Comparison of ENCODE assay signal across 27 cellular contexts in the genomic region with DNA sequence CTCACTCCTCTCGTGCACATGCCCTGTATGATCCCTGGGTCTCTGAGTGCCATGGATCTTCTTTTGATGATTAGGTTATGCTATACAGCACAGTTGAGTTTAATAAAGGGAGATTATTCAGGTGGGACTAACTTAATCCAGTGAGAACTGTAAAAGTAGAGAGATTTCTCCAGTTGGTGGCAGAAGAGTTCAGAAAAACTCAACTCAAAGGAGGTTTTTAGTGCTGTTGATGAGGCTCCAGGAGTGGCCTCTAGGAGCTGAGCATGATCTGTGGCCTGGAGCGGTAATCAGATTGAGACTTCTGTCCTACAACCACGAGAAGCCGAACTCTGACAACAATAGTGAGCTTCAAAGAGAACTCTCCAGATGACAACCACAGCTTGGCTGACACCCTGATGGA.
DNase-seq lines count a peak whose midpoint lies in the region; ATAC-seq and TF ChIP-seq lines count a peak whose summit lies in the region.
"Had no signal": no experiment of that assay in that cellular context is flagged by ENCODE, and none has a peak within 500 bp of the region (broad histone marks: within the 10 kb centered on the region; RNA-seq: fewer than 3 reads in every experiment).

No MANE protein-coding gene starts in this region.

- DNase-seq in DMS114 treated with DMSO at 0.1 percent for 48 hours (lab: John Stamatoyannopoulos, UW; ENCODE audit: unreplicated experiment), result peak; percentile 5
- peak; percentile 42 for DNase-seq in Karpas-422
- DNase-seq in chondrocyte (ENCODE audit: low spot score), result no peak
- peak; percentile 25 for DNase-seq in islet precursor cell
- DNase-seq in coronary artery (ENCODE audit: low spot score), result no peak
- DNase-seq in epidermal melanocyte (ENCODE audit: insufficient read length, low spot score), result no peak
- DNase-seq: aorta; CD4-positive, CD25-positive, alpha-beta regulatory T cell; central memory CD4-positive, alpha-beta T cell; foreskin keratinocyte; heart right ventricle; KBM-7; left ventricle myocardium inferior; midbrain; NCI-H1092; NCI-H1930; PC-3; stimulated activated naive CD8-positive, alpha-beta T cell treated with anti-CD3 and anti-CD28 coated beads, Interleukin-15, amount 100 ng/mL, for 72 hours; T-helper 9 cell had no signal

- no peaks in the 10 kb centered on the region for H3K27me3 ChIP-seq in Karpas-422 (ENCODE audit: low read length)
- H3K27me3 ChIP-seq: foreskin keratinocyte, tibial nerve had no signal

- H3K4me3 Mint-ChIP-seq in chondrocyte (ENCODE audit: unreplicated experiment), result no peak overlapping the region
- H3K4me3 Mint-ChIP-seq: activated naive CD4-positive, alpha-beta T cell treated with anti-CD3 and anti-CD28 coated beads, Interleukin-2, amount 50 U/mL, for 24 hours; activated T-helper 17 cell treated with anti-CD3 and anti-CD28 coated beads, Interleukin-2, amount 50 U/mL, for 72 hours; CD4-positive, CD25-positive, alpha-beta regulatory T cell; natural killer cell treated with Interleukin-12 subunit alpha and Interleukin-12 subunit beta and Interleukin-15 and Interleukin-18, amount 100 ng/mL, for 72 hours; stimulated activated naive CD8-positive, alpha-beta T cell treated with anti-CD3 and anti-CD28 coated beads, Interleukin-15, amount 100 ng/mL, for 72 hours had no signal

- no peak overlapping the region for H3K27ac ChIP-seq in Karpas-422 (ENCODE audit: low read length)
- no peak overlapping the region for H3K27ac ChIP-seq in coronary artery
- H3K27ac ChIP-seq: epithelial cell of prostate, foreskin keratinocyte, heart right ventricle, left ventricle myocardium inferior, tibial nerve had no signal

- H2AFZ ChIP-seq in Karpas-422 (ENCODE audit: low read length), result no peak overlapping the region

- H3K36me3 Mint-ChIP-seq in chondrocyte (ENCODE audit: low read depth), result no peaks in the 10 kb centered on the region
- H3K36me3 Mint-ChIP-seq: activated naive CD4-positive, alpha-beta T cell treated with anti-CD3 and anti-CD28 coated beads, Interleukin-2, amount 50 U/mL, for 24 hours; CD4-positive, CD25-positive, alpha-beta regulatory T cell; natural killer cell treated with Interleukin-12 subunit alpha and Interleukin-12 subunit beta and Interleukin-15 and Interleukin-18, amount 100 ng/mL, for 72 hours had no signal

- H3K79me2 ChIP-seq in Karpas-422 (ENCODE audit: low read length), result no peaks in the 10 kb centered on the region

- ATAC-seq in GM19328 (IDR thresholded peaks at IDR 0.05; ENCODE audit: unreplicated experiment) (no peak), GM18909 (IDR thresholded peaks at IDR 0.05; ENCODE audit: poor library complexity, unreplicated experiment) (no peak)
- ATAC-seq: activated T-helper 17 cell treated with anti-CD3 and anti-CD28 coated beads, Interleukin-2, amount 50 U/mL, for 72 hours; foreskin keratinocyte; heart right ventricle; natural killer cell treated with Interleukin-12 subunit alpha and Interleukin-12 subunit beta and Interleukin-15 and Interleukin-18, amount 100 ng/mL, for 72 hours; PC-3; Right ventricle myocardium inferior; stimulated activated naive CD8-positive, alpha-beta T cell treated with anti-CD3 and anti-CD28 coated beads, Interleukin-15, amount 100 ng/mL, for 72 hours had no signal

- no peaks in the 10 kb centered on the region for H3K36me3 ChIP-seq in Karpas-422 (ENCODE audit: insufficient read depth, low read length)
- H3K36me3 ChIP-seq: heart right ventricle, left ventricle myocardium inferior, tibial nerve had no signal

- no peaks in the 10 kb centered on the region for H3K9me2 ChIP-seq in Karpas-422 (replicated peaks; ENCODE audit: insufficient read depth, low read length)

- H3K27ac Mint-ChIP-seq in chondrocyte (ENCODE audit: unreplicated experiment), result no peak overlapping the region
- H3K27ac Mint-ChIP-seq: activated naive CD4-positive, alpha-beta T cell treated with anti-CD3 and anti-CD28 coated beads, Interleukin-2, amount 50 U/mL, for 24 hours; activated T-helper 17 cell treated with anti-CD3 and anti-CD28 coated beads, Interleukin-2, amount 50 U/mL, for 72 hours; CD4-positive, CD25-positive, alpha-beta regulatory T cell; natural killer cell treated with Interleukin-12 subunit alpha and Interleukin-12 subunit beta and Interleukin-15 and Interleukin-18, amount 100 ng/mL, for 72 hours had no signal

- no peaks in the 10 kb centered on the region for H3K4me1 ChIP-seq in Karpas-422 (ENCODE audit: low read length)
- H3K4me1 ChIP-seq: foreskin keratinocyte, heart right ventricle, left ventricle myocardium inferior, tibial nerve had no signal

- H3K4me1 Mint-ChIP-seq in chondrocyte (ENCODE audit: low read depth), result no peaks in the 10 kb centered on the region
- H3K4me1 Mint-ChIP-seq: activated naive CD4-positive, alpha-beta T cell treated with anti-CD3 and anti-CD28 coated beads, Interleukin-2, amount 50 U/mL, for 24 hours; activated T-helper 17 cell treated with anti-CD3 and anti-CD28 coated beads, Interleukin-2, amount 50 U/mL, for 72 hours; CD4-positive, CD25-positive, alpha-beta regulatory T cell; stimulated activated naive CD8-positive, alpha-beta T cell treated with anti-CD3 and anti-CD28 coated beads, Interleukin-15, amount 100 ng/mL, for 72 hours had no signal

- H3K9me3 ChIP-seq in Karpas-422 (ENCODE audit: low read length), result no peaks in the 10 kb centered on the region
- H3K9me3 ChIP-seq: heart right ventricle, left ventricle myocardium inferior, tibial nerve had no signal

- no peak overlapping the region for H3K9ac ChIP-seq in Karpas-422 (ENCODE audit: low read length)

- H3K9me3 Mint-ChIP-seq in chondrocyte (ENCODE audit: low read depth), result peaks cover 4% of the 10 kb centered on the region
- H3K9me3 Mint-ChIP-seq: activated naive CD4-positive, alpha-beta T cell treated with anti-CD3 and anti-CD28 coated beads, Interleukin-2, amount 50 U/mL, for 24 hours; activated T-helper 17 cell treated with anti-CD3 and anti-CD28 coated beads, Interleukin-2, amount 50 U/mL, for 72 hours; natural killer cell treated with Interleukin-12 subunit alpha and Interleukin-12 subunit beta and Interleukin-15 and Interleukin-18, amount 100 ng/mL, for 72 hours; stimulated activated naive CD8-positive, alpha-beta T cell treated with anti-CD3 and anti-CD28 coated beads, Interleukin-15, amount 100 ng/mL, for 72 hours had no signal

- no peaks in the 10 kb centered on the region for H4K20me1 ChIP-seq in Karpas-422 (ENCODE audit: insufficient read depth, low read depth, low read length)

- TF ChIP-seq CTCF in chondrocyte (IDR thresholded peaks at IDR 0.05) (peak; percentile 35), coronary artery (IDR thresholded peaks at IDR 0.05) (no peak)

- H3K4me2 ChIP-seq in Karpas-422 (ENCODE audit: low read depth, low read length, poor library complexity, severe bottlenecking), result no peak overlapping the region

- H3K27me3 Mint-ChIP-seq in chondrocyte (ENCODE audit: low read depth), result no peaks in the 10 kb centered on the region

- no peak overlapping the region for H3K4me3 ChIP-seq in Karpas-422 (ENCODE audit: low read length)
- no peak overlapping the region for H3K4me3 ChIP-seq in coronary artery
- H3K4me3 ChIP-seq: heart right ventricle, left ventricle myocardium inferior, tibial nerve had no signal

Comparison
In these comparisons a context has a peak if more than half of its experiments do, and no peak if none do; other contexts are left out.
1. DNase-seq: peak in DMS114 treated with DMSO at 0.1 percent for 48 hours (single experiment), Karpas-422 (single experiment) and islet precursor cell (single experiment); none in chondrocyte (single experiment), coronary artery (single experiment) and epidermal melanocyte (single experiment).